ENCODE assay signal across 11 cellular contexts in the genomic region with DNA sequence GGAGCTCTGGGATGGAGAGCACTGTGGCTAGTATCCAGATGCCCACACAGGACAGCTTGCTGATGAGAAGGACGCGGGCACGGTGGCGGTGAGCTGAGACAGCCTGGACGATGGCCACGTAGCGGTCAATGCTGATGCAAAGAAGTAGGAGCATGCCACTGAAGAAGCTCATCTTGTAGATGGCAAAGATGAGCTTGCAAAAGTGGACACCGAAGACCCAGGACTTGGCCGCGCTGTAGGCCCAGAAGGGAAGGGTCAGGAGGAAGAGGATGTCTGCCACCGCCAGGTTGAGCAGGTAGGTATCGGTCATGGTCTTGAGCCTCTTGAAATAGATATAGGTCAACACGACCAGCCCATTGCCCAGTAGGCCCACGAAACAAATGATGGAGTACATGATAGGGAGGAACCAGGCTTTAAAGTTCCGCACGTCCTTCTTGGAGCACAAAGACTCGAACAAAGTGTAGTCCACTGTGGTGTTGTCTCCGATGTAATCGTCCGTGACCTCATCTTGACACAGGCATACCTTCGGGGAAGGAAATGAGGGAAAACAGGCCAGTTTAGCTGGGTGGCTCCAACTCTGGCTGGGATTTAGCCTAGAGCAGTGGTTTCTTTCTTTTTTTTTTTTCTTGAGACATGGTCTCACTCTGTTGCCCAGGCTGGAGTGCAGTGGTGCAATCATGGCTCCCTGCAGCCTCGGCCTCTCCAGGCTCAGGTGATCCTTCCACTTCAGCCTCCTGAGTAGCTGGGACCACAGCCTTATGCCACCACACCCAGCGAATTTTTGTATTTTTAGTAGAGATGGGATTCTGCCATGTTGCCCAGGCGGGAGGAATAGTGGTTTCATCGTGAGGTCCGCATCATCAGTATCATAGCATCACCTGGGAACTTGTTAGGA. TPM values are rescaled to one million over a fixed set of nuclear protein-coding genes. Genes with fewer than 3 reads are reported as not detected.
DNase-seq lines count a peak whose midpoint lies in the region; ATAC-seq and TF ChIP-seq lines count a peak whose summit lies in the region.
"Had no signal": no experiment of that assay in that cellular context is flagged by ENCODE, and none has a peak within 500 bp of the region (broad histone marks: within the 10 kb centered on the region; RNA-seq: fewer than 3 reads in every experiment).

No MANE protein-coding gene starts in this region.

- no peak overlapping the region for H4K12ac ChIP-seq in trophoblast cell (ENCODE audit: low read depth, low read length)

- peaks cover 99 to 100% (median 100%) of the 10 kb centered on the region in 10 experiments for H3K4me1 ChIP-seq in BLaER1 treated with 17β-estradiol and CSF1 and Interleukin-3, amounts not matched to agents 10 nM and 100 nM
- H3K4me1 ChIP-seq in adrenal gland (replicated peaks in 1 of 2) (peaks cover 19 to 54% of the 10 kb centered on the region in 2 donors), trophoblast cell (ENCODE audit: control insufficient read depth in 1 of 2, insufficient read depth in 2 of 2, low read length in 2 of 2) (peaks cover 56 to 63% of the 10 kb centered on the region in 2 experiments)

- DNase-seq in adrenal gland (peak in 4 of 7 donors; percentile 11 to 51 (median 16)), trophoblast cell (peak; percentile 87 to 96), superior temporal gyrus (ENCODE audit: extremely low spot score) (no peak), hippocampal formation (lab: John Stamatoyannopoulos, UW) (no peak)
- DNase-seq: Calu3, NCI-H1694 treated with DMSO at 0.1 percent for 48 hours had no signal

- no peak overlapping the region for H2AFZ ChIP-seq in trophoblast cell (ENCODE audit: insufficient read depth, low read length, poor library complexity)

- peak overlapping the region in 6 of 10 experiments; percentile 23 to 64 (median 56); a peak in 10 of 20 replicates for H3K4me3 ChIP-seq in BLaER1 treated with 17β-estradiol and CSF1 and Interleukin-3, amounts not matched to agents 10 nM and 100 nM
- H3K4me3 ChIP-seq in adrenal gland (no peak overlapping the region), trophoblast cell (ENCODE audit: low read depth, low read length) (no peak overlapping the region)
- H3K4me3 ChIP-seq: pancreas had no signal

- H3K9ac ChIP-seq in BLaER1 treated with 17β-estradiol and CSF1 and Interleukin-3, amounts not matched to agents 10 nM and 100 nM, result peak overlapping the region in 7 of 11 experiments; percentile 77 to 92 (median 84); a peak in 13 of 22 replicates
- no peak overlapping the region for H3K9ac ChIP-seq in trophoblast cell (ENCODE audit: low read length)

- 92 to 95% (median 94%) methylated on average over 26 of the region's 26 CpGs for WGBS in adrenal gland, 4 donors
- no CpG with 5 or more reads among the region's 26 CpGs for WGBS in trophoblast cell (ENCODE audit: extremely low coverage, insufficient coverage, insufficient read length)

- H2AK5ac ChIP-seq in trophoblast cell (ENCODE audit: low read length), result peak overlapping the region; percentile 53

- peak overlapping the region; percentile 72 for H4K91ac ChIP-seq in trophoblast cell (ENCODE audit: low read depth, low read length)

- peak overlapping the region; percentile 31 for H3K18ac ChIP-seq in trophoblast cell (ENCODE audit: low read length)

- H3K14ac ChIP-seq in trophoblast cell (ENCODE audit: low read length), result peak overlapping the region; percentile 68

- no peak overlapping the region for H3K23ac ChIP-seq in trophoblast cell (ENCODE audit: low read length)

- H2BK12ac ChIP-seq in trophoblast cell (ENCODE audit: low read length), result peak overlapping the region; percentile 75

- H3K27me3 ChIP-seq in BLaER1 treated with 17β-estradiol and CSF1 and Interleukin-3, amounts not matched to agents 10 nM and 100 nM, result no peaks in the 10 kb centered on the region
- H3K27me3 ChIP-seq in adrenal gland (no peaks in the 10 kb centered on the region), trophoblast cell (ENCODE audit: insufficient read depth, low read length) (no peaks in the 10 kb centered on the region)
- H3K27me3 ChIP-seq: pancreas had no signal

- H3K9me3 ChIP-seq in BLaER1 treated with 17β-estradiol and CSF1 and Interleukin-3, amounts not matched to agents 10 nM and 100 nM (replicated peaks in 1 of 11), result no peaks in the 10 kb centered on the region
- H3K9me3 ChIP-seq in adrenal gland (replicated peaks in 1 of 3), result no peaks in the 10 kb centered on the region
- H3K9me3 ChIP-seq in trophoblast cell (ENCODE audit: insufficient read depth, low read depth, low read length), result peaks cover 4% of the 10 kb centered on the region
- H3K9me3 ChIP-seq: pancreas had no signal

- H4K20me1 ChIP-seq in BLaER1 treated with 17β-estradiol and CSF1 and Interleukin-3, amounts not matched to agents 10 nM and 100 nM, result no peaks in the 10 kb centered on the region; a peak in 1 of 22 replicates

- H3K79me1 ChIP-seq in trophoblast cell (ENCODE audit: low read length), result peaks cover 54% of the 10 kb centered on the region

- peak overlapping the region; percentile 20 for H2BK120ac ChIP-seq in trophoblast cell (ENCODE audit: insufficient read depth, low read length, poor library complexity)

- H2BK5ac ChIP-seq in trophoblast cell (ENCODE audit: low read depth, low read length, poor library complexity), result peak overlapping the region; percentile 65

- H3K36me3 ChIP-seq in BLaER1 treated with 17β-estradiol and CSF1 and Interleukin-3, amounts not matched to agents 10 nM and 100 nM, result peaks cover 0 to 15% (median 0%) of the 10 kb centered on the region in 11 experiments; a peak in 2 of 22 replicates
- H3K36me3 ChIP-seq in adrenal gland (replicated peaks in 1 of 2) (no peaks in the 10 kb centered on the region), trophoblast cell (ENCODE audit: control insufficient read depth in 1 of 2, insufficient read depth in 2 of 2, low read length in 2 of 2) (peaks cover 0 to 3% of the 10 kb centered on the region in 2 experiments)
- H3K36me3 ChIP-seq: pancreas had no signal

- peak overlapping the region; percentile 21 for H3K4ac ChIP-seq in trophoblast cell (ENCODE audit: low read depth, low read length)

- H3K79me2 ChIP-seq in trophoblast cell (ENCODE audit: control insufficient read depth, insufficient read depth, low read length, poor library complexity), result peaks cover 2% of the 10 kb centered on the region

- H4K8ac ChIP-seq in trophoblast cell (ENCODE audit: low read depth, low read length), result peak overlapping the region; percentile 51

- intact Hi-C loops in adrenal gland (cut with DNase I), result no loop called here

- peak overlapping the region in 8 of 11 experiments; percentile 90 to 99 (median 96); a peak in 16 of 22 replicates for H3K27ac ChIP-seq in BLaER1 treated with 17β-estradiol and CSF1 and Interleukin-3, amounts not matched to agents 10 nM and 100 nM
- peak overlapping the region in 2 of 5 donors; percentile 82 to 88 for H3K27ac ChIP-seq in adrenal gland
- peak overlapping the region; percentile 40 for H3K27ac ChIP-seq in trophoblast cell (ENCODE audit: low read depth, low read length)

- no peak for TF ChIP-seq CTCF in adrenal gland (IDR thresholded peaks at IDR 0.05)

- peak overlapping the region; percentile 89 to 99 (median 95) for H3K4me2 ChIP-seq in BLaER1 treated with 17β-estradiol and CSF1 and Interleukin-3, amounts not matched to agents 10 nM and 100 nM
- H3K4me2 ChIP-seq in trophoblast cell (ENCODE audit: low read length), result no peak overlapping the region

- TF ChIP-seq POLR2A in GM19099 (IDR thresholded peaks at IDR 0.05; ENCODE audit: extremely low read depth, insufficient read length, low read depth) (peak; percentile 11), adrenal gland (IDR thresholded peaks at IDR 0.05) (no peak), GM18505 (IDR thresholded peaks at IDR 0.05; ENCODE audit: borderline replicate concordance, extremely low read depth, insufficient read depth, insufficient read length) (no peak)

- ATAC-seq in GM18505 (IDR thresholded peaks at IDR 0.05; ENCODE audit: unreplicated experiment) (no peak), HG03442 (IDR thresholded peaks at IDR 0.05; ENCODE audit: unreplicated experiment) (no peak)
- ATAC-seq: pancreas had no signal

RNA-seq across cellular contexts. Expression of a gene that starts 9.7 kb away (rescaled TPM):
- 1 to 10 TPM in 1 of 8 donors, under 1 TPM in 5, not detected in 2; 0.14 to 1.0 (median 0.49) TPM for total RNA-seq in adrenal gland
- polyA plus RNA-seq in adrenal gland, result under 1 TPM; 0.11 to 0.40 (median 0.30) TPM
- 217 and 236 TPM in 2 replicates for polyA plus RNA-seq in trophoblast cell (2013)
- total RNA-seq: Calu3 had no signal

RNA-seq across cellular contexts. Expression of a gene that starts 54.1 kb away (rescaled TPM):
- under 1 TPM in 3 of 8 donors, not detected in 5; 0.11 to 0.32 (median 0.14) TPM for total RNA-seq in adrenal gland
- polyA plus RNA-seq in adrenal gland, result under 1 TPM in 2 of 3 donors, not detected in 1; 0.07 to 0.08 TPM
- polyA plus RNA-seq in trophoblast cell (2013), result 0.79 and 1.1 TPM in 2 replicates
- polyA plus RNA-seq: pancreas had no signal

Comparison
In these comparisons a context has a peak if more than half of its experiments do, and no peak if none do; other contexts are left out.
1. H3K4me3 ChIP-seq: peak in BLaER1 treated with 17β-estradiol and CSF1 and Interleukin-3, amounts not matched to agents 10 nM and 100 nM (6 of 10); none in adrenal gland (0 of 4) and trophoblast cell (single experiment).
2. DNase-seq: peak in adrenal gland (4 of 7) and trophoblast cell (2 of 2); none in superior temporal gyrus (single experiment) and hippocampal formation (0 of 2).